Comparison of ENCODE assay signal across 1 cellular context in the genomic region with DNA sequence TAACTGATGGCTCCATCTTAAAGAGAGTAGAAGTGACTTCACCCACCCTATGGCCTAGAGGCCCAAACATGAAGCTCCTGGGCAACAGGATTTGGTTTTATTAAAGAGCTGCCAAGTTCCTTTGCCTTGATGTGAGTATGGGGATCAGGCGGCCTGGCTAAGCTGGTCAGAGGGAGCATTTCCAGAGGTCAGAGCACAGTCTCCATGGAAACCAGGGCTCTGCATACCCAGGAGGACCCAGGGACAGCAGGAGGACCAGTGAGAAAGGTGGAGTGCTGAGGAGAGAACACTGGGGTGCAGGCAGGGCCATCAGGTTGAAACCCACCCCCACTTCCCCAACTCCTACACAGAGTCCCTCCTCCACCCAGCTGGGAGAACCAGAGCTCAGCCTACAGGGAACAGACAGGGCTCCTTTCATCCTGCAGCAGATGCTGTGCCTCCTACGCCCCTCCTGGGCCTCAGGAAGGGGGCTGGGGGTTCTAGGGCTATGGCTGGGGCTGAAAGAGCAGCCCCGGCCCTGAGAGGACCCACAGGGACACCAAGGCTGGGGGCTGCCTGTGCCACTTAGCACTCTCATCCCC.
TF ChIP-seq lines count a peak whose summit lies in the region.

No MANE protein-coding gene starts in this region.

TF ChIP-seq in H1, 55 proteins besides CTCF, POLR2A, EP300 and RAD21:
- TF ChIP-seq BACH1 (IDR thresholded peaks at IDR 0.05; ENCODE audit: low read length) (no peak), POU5F1 (IDR thresholded peaks at IDR 0.05; ENCODE audit: low read depth, low read length) (no peak), GABPA (IDR thresholded peaks at IDR 0.05; ENCODE audit: borderline replicate concordance, insufficient read depth, low read length) (no peak), CREB1 (IDR thresholded peaks at IDR 0.05) (no peak)
